Comparison of ENCODE assay signal across 9 cellular contexts in the genomic region with DNA sequence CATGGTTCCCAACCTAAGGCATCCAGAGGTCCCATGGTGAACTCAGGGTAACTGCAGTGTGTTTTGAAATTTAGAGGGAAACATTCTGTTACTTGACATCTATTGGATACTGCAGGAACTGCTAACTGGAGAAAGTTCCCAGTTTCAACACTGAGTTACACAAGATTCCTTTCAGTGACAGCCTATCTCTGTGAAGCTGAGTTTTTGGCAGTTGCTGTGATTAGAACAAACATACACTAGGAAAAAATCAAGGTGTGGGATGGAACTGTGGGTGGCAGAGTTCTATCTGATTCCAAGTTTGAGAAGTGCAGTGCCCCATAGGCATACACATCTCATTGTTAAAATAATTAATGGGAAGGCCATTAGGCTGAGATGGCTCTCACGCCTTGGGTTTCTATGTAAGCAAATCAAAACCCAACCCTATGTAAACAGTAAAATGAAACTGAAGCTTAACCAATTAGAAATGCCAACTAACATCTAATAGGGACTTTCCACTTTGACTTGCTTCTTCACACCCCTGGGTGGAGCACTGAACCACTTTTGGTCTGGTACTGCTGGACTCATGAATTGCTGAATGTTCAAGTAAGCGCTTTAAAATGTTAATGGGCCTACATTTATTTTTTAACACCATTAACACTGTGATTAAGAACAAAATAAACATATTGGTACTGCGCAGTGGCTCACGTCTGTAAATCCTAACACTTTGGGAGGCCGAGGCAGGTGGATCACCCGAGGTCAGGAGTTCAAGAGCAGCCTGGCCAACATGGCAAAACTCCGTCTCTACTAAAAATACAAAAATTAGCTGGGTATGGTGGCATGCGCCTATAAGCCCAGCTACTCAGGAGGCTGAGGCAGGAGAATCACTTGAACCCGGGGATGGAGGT. TPM values are rescaled to one million over a fixed set of nuclear protein-coding genes. Genes with fewer than 3 reads are reported as not detected.
A peak's percentile ranks its signal among the peaks of the same experiment; 100 is the strongest.
DNase-seq lines count a peak whose midpoint lies in the region; ATAC-seq and TF ChIP-seq lines count a peak whose summit lies in the region.
"Had no signal": no experiment of that assay in that cellular context is flagged by ENCODE, and none has a peak within 500 bp of the region (broad histone marks: within the 10 kb centered on the region; RNA-seq: fewer than 3 reads in every experiment).

No MANE protein-coding gene starts in this region.

- no peaks in the 10 kb centered on the region for H3K9me3 ChIP-seq in liver (ENCODE audit: control insufficient read depth in 4 of 4, low read length in 3 of 4)

- ATAC-seq in GM19467 (IDR thresholded peaks at IDR 0.05; ENCODE audit: unreplicated experiment) (peak; percentile 92), HG03469 (IDR thresholded peaks at IDR 0.05; ENCODE audit: unreplicated experiment) (peak; percentile 83)
- peak; percentile 66 for ATAC-seq in activated CD8-positive, alpha-beta T cell treated with anti-CD3 and anti-CD28 coated beads, Interleukin-2, amount 10 ng/mL, durations not matched to agents 7 days and 5 days

- TF ChIP-seq RAD21 in liver (IDR thresholded peaks at IDR 0.05): peak; percentile 67 to 83

- peak overlapping the region in 1 of 2 donors; percentile 54 for H3K9ac ChIP-seq in liver (ENCODE audit: low read depth in 1 of 2, low read length in 2 of 2)

- peak overlapping the region; percentile 67 to 71 for H3K27ac ChIP-seq in liver (ENCODE audit: low read depth in 1 of 2, low read length in 2 of 2)

- H3K4me3 Mint-ChIP-seq in activated CD8-positive, alpha-beta T cell treated with anti-CD3 and anti-CD28 coated beads, Interleukin-2, amount 10 ng/mL, durations not matched to agents 7 days and 5 days: no peak overlapping the region
- H3K4me3 Mint-ChIP-seq: neural crest cell had no signal

- no peak overlapping the region for H3K4me3 ChIP-seq in liver (ENCODE audit: low read depth in 1 of 3, low read length in 3 of 3)

- H3K27me3 Mint-ChIP-seq in activated CD8-positive, alpha-beta T cell treated with anti-CD3 and anti-CD28 coated beads, Interleukin-2, amount 10 ng/mL, durations not matched to agents 7 days and 5 days (ENCODE audit: low read depth): no peaks in the 10 kb centered on the region

- H3K27ac Mint-ChIP-seq in activated CD8-positive, alpha-beta T cell treated with anti-CD3 and anti-CD28 coated beads, Interleukin-2, amount 10 ng/mL, durations not matched to agents 7 days and 5 days: no peak overlapping the region

- TF ChIP-seq CTCF in GM10248 (IDR thresholded peaks at IDR 0.05; ENCODE audit: control extremely low read depth, extremely low read depth, low read depth, missing control alignments): peak; percentile 25
- peak; percentile 44 for TF ChIP-seq CTCF in liver (IDR thresholded peaks at IDR 0.05; ENCODE audit: low read depth, low read length, missing input control)

- WGBS in liver: 43% methylated on average over 9 of the region's 9 CpGs

- H3K27me3 ChIP-seq in liver (ENCODE audit: control insufficient read depth in 4 of 4, insufficient read depth in 4 of 4, low read length in 3 of 4): no peaks in the 10 kb centered on the region

- POLR2A ChIA-PET in GM10248 (lab: Yijun Ruan, JAX): no interaction called here
- POLR2A ChIA-PET in activated CD8-positive, alpha-beta T cell treated with anti-CD3 and anti-CD28 coated beads, Interleukin-2, amount 10 ng/mL, durations not matched to agents 7 days and 5 days (lab: Charles Lee): no interaction called here

- H3K36me3 Mint-ChIP-seq in activated CD8-positive, alpha-beta T cell treated with anti-CD3 and anti-CD28 coated beads, Interleukin-2, amount 10 ng/mL, durations not matched to agents 7 days and 5 days (ENCODE audit: low read depth): peaks cover 4% of the 10 kb centered on the region

- H3K9me3 Mint-ChIP-seq in activated CD8-positive, alpha-beta T cell treated with anti-CD3 and anti-CD28 coated beads, Interleukin-2, amount 10 ng/mL, durations not matched to agents 7 days and 5 days (ENCODE audit: insufficient read depth): no peaks in the 10 kb centered on the region

- peaks cover 18% of the 10 kb centered on the region for H3K4me1 Mint-ChIP-seq in activated CD8-positive, alpha-beta T cell treated with anti-CD3 and anti-CD28 coated beads, Interleukin-2, amount 10 ng/mL, durations not matched to agents 7 days and 5 days (ENCODE audit: low read depth)
- H3K4me1 Mint-ChIP-seq: neural crest cell had no signal

- CTCF ChIA-PET in GM10248 (lab: Yijun Ruan, JAX): interaction anchor here (0.7 to 4.4 kb wide), 16 partner anchors 8 to 191 kb away, joined by 4 to 18 read pairs (median 4); a partner anchor contains a TSS
- CTCF ChIA-PET in activated CD8-positive, alpha-beta T cell treated with anti-CD3 and anti-CD28 coated beads, Interleukin-2, amount 10 ng/mL, durations not matched to agents 7 days and 5 days (lab: Charles Lee): interaction anchor here (0.7 to 2.3 kb wide), 13 partner anchors 8 to 192 kb away, joined by 3 to 11 read pairs (median 4); a partner anchor contains a TSS

- DNase-seq in GM10248 (ENCODE audit: extremely low spot score) (peak; percentile 67), mucosa of gallbladder (ENCODE audit: low spot score) (no peak), KG1 (lab: John Stamatoyannopoulos, UW) (no peak), glomerular visceral epithelial cell (ENCODE audit: extremely low spot score) (no peak)
- no peak for DNase-seq in activated CD8-positive, alpha-beta T cell treated with anti-CD3 and anti-CD28 coated beads, Interleukin-2, amount 10 ng/mL, durations not matched to agents 7 days and 5 days

- H3K4me1 ChIP-seq in liver (ENCODE audit: control insufficient read depth in 4 of 4, insufficient read depth in 4 of 4, low read length in 3 of 4): peaks cover 0 to 20% (median 12%) of the 10 kb centered on the region in 4 donors

- H3K36me3 ChIP-seq in liver (ENCODE audit: control insufficient read depth in 4 of 4, insufficient read depth in 3 of 4, low read depth in 1 of 4, low read length in 3 of 4): no peaks in the 10 kb centered on the region

TF ChIP-seq in liver, 16 proteins besides CTCF, POLR2A, EP300 and RAD21 (continues in another document):
- peak; percentile 44 for TF ChIP-seq FOXA1 (IDR thresholded peaks at IDR 0.05)
- TF ChIP-seq, protein P1, sequence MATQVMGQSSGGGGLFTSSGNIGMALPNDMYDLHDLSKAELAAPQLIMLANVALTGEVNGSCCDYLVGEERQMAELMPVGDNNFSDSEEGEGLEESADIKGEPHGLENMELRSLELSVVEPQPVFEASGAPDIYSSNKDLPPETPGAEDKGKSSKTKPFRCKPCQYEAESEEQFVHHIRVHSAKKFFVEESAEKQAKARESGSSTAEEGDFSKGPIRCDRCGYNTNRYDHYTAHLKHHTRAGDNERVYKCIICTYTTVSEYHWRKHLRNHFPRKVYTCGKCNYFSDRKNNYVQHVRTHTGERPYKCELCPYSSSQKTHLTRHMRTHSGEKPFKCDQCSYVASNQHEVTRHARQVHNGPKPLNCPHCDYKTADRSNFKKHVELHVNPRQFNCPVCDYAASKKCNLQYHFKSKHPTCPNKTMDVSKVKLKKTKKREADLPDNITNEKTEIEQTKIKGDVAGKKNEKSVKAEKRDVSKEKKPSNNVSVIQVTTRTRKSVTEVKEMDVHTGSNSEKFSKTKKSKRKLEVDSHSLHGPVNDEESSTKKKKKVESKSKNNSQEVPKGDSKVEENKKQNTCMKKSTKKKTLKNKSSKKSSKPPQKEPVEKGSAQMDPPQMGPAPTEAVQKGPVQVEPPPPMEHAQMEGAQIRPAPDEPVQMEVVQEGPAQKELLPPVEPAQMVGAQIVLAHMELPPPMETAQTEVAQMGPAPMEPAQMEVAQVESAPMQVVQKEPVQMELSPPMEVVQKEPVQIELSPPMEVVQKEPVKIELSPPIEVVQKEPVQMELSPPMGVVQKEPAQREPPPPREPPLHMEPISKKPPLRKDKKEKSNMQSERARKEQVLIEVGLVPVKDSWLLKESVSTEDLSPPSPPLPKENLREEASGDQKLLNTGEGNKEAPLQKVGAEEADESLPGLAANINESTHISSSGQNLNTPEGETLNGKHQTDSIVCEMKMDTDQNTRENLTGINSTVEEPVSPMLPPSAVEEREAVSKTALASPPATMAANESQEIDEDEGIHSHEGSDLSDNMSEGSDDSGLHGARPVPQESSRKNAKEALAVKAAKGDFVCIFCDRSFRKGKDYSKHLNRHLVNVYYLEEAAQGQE (IDR thresholded peaks at IDR 0.05): peak; percentile 35
- no peak for TF ChIP-seq TAF1 (conservative IDR thresholded peaks at IDR 0.05)
- TF ChIP-seq SP1 (IDR thresholded peaks at IDR 0.05): peak; percentile 85
- TF ChIP-seq EGR1 (IDR thresholded peaks at IDR 0.05; ENCODE audit: low read depth in 2 of 2): no peak
- TF ChIP-seq, protein P2, sequence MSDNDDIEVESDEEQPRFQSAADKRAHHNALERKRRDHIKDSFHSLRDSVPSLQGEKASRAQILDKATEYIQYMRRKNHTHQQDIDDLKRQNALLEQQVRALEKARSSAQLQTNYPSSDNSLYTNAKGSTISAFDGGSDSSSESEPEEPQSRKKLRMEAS (IDR thresholded peaks at IDR 0.05): peak; percentile 71
- peak; percentile 74 for TF ChIP-seq HNF4A (conservative IDR thresholded peaks at IDR 0.05)
- peak; percentile 27 for TF ChIP-seq YY1 (IDR thresholded peaks at IDR 0.05)
- TF ChIP-seq RXRA (IDR thresholded peaks at IDR 0.05): peak; percentile 84 to 89
- TF ChIP-seq, protein P3, sequence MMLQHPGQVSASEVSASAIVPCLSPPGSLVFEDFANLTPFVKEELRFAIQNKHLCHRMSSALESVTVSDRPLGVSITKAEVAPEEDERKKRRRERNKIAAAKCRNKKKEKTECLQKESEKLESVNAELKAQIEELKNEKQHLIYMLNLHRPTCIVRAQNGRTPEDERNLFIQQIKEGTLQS (IDR thresholded peaks at IDR 0.05): no peak
- TF ChIP-seq GABPA (IDR thresholded peaks at IDR 0.05 in 1 of 2, conservative IDR thresholded peaks at IDR 0.05 in 1 of 2): peak in 1 of 2 donors; percentile 20
- TF ChIP-seq FOXA2 (IDR thresholded peaks at IDR 0.05): peak; percentile 79
- no peak for TF ChIP-seq HNF4G (IDR thresholded peaks at IDR 0.05)
- TF ChIP-seq JUND (IDR thresholded peaks at IDR 0.05): peak; percentile 51 to 71

RNA-seq across cellular contexts. Expression of a gene that starts 55.2 kb away (rescaled TPM):
- total RNA-seq in activated CD8-positive, alpha-beta T cell treated with anti-CD3 and anti-CD28 coated beads, Interleukin-2, amount 10 ng/mL, durations not matched to agents 7 days and 5 days: 10 to 100 TPM; 25.2 to 30.3 TPM
- total RNA-seq in liver (10 to 100 TPM; 10.1 to 11.1 TPM), mucosa of gallbladder (14.6 TPM)
- 10 to 100 TPM in 1 of 2 donors, 1 to 10 TPM in 1; 9.6 to 18.8 TPM for polyA plus RNA-seq in liver
